In the genomic region with DNA sequence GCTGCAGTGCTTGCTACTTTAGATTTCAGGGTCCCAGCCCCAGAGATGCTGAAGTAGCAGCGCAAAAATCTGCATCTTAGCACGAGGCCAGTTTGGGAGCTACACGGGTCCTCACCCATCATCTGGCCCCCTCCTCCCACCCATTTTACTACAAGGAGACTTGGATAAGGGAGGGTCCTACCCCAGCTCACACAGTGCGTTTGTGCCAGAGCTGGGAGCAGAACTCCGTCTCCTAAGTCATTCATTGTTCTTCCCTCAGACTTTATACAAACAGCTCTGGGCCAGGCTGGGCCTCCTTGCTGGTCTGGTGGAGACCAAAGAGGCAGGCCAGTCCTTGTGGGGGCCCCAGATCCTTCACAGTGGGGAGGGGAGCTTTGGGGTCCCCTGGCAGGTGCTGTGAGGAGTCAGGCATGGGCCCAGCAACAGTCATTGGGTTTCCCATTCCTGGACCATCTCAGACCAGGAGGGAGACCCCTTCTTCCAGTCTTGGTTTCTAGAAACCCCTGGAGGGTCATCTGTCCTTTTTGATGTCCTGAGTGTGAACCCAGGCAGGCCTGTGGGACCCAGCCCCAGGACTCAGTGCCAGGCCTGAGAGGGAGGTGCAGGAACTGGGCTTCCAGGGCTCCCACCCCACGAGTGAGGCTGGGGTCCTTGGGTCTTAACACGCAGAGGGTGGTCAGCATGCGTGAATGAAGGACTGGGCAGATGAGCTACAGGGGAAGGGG, we compare ENCODE assay signal across 2 cellular contexts.
TF ChIP-seq lines count a peak whose summit lies in the region.

No MANE protein-coding gene starts in this region.

TF ChIP-seq in GM23338, 12 proteins besides CTCF, POLR2A, EP300 and RAD21 (continues in another document):
- TF ChIP-seq EZH2phosphoT487 (IDR thresholded peaks at IDR 0.05; ENCODE audit: unreplicated experiment) (no peak), JUNB (IDR thresholded peaks at IDR 0.05; ENCODE audit: unreplicated experiment) (no peak), CREB1 (CRISPR knock-in tag; IDR thresholded peaks at IDR 0.05; ENCODE audit: low read depth) (no peak), ZNF331 (CRISPR knock-in tag; IDR thresholded peaks at IDR 0.05; ENCODE audit: low read depth) (no peak), EZH2 (IDR thresholded peaks at IDR 0.05; ENCODE audit: low read depth, unreplicated experiment) (no peak)
- TF ChIP-seq, protein P1, sequence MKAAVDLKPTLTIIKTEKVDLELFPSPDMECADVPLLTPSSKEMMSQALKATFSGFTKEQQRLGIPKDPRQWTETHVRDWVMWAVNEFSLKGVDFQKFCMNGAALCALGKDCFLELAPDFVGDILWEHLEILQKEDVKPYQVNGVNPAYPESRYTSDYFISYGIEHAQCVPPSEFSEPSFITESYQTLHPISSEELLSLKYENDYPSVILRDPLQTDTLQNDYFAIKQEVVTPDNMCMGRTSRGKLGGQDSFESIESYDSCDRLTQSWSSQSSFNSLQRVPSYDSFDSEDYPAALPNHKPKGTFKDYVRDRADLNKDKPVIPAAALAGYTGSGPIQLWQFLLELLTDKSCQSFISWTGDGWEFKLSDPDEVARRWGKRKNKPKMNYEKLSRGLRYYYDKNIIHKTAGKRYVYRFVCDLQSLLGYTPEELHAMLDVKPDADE (IDR thresholded peaks at IDR 0.05): no peak
- TF ChIP-seq, protein P2, sequence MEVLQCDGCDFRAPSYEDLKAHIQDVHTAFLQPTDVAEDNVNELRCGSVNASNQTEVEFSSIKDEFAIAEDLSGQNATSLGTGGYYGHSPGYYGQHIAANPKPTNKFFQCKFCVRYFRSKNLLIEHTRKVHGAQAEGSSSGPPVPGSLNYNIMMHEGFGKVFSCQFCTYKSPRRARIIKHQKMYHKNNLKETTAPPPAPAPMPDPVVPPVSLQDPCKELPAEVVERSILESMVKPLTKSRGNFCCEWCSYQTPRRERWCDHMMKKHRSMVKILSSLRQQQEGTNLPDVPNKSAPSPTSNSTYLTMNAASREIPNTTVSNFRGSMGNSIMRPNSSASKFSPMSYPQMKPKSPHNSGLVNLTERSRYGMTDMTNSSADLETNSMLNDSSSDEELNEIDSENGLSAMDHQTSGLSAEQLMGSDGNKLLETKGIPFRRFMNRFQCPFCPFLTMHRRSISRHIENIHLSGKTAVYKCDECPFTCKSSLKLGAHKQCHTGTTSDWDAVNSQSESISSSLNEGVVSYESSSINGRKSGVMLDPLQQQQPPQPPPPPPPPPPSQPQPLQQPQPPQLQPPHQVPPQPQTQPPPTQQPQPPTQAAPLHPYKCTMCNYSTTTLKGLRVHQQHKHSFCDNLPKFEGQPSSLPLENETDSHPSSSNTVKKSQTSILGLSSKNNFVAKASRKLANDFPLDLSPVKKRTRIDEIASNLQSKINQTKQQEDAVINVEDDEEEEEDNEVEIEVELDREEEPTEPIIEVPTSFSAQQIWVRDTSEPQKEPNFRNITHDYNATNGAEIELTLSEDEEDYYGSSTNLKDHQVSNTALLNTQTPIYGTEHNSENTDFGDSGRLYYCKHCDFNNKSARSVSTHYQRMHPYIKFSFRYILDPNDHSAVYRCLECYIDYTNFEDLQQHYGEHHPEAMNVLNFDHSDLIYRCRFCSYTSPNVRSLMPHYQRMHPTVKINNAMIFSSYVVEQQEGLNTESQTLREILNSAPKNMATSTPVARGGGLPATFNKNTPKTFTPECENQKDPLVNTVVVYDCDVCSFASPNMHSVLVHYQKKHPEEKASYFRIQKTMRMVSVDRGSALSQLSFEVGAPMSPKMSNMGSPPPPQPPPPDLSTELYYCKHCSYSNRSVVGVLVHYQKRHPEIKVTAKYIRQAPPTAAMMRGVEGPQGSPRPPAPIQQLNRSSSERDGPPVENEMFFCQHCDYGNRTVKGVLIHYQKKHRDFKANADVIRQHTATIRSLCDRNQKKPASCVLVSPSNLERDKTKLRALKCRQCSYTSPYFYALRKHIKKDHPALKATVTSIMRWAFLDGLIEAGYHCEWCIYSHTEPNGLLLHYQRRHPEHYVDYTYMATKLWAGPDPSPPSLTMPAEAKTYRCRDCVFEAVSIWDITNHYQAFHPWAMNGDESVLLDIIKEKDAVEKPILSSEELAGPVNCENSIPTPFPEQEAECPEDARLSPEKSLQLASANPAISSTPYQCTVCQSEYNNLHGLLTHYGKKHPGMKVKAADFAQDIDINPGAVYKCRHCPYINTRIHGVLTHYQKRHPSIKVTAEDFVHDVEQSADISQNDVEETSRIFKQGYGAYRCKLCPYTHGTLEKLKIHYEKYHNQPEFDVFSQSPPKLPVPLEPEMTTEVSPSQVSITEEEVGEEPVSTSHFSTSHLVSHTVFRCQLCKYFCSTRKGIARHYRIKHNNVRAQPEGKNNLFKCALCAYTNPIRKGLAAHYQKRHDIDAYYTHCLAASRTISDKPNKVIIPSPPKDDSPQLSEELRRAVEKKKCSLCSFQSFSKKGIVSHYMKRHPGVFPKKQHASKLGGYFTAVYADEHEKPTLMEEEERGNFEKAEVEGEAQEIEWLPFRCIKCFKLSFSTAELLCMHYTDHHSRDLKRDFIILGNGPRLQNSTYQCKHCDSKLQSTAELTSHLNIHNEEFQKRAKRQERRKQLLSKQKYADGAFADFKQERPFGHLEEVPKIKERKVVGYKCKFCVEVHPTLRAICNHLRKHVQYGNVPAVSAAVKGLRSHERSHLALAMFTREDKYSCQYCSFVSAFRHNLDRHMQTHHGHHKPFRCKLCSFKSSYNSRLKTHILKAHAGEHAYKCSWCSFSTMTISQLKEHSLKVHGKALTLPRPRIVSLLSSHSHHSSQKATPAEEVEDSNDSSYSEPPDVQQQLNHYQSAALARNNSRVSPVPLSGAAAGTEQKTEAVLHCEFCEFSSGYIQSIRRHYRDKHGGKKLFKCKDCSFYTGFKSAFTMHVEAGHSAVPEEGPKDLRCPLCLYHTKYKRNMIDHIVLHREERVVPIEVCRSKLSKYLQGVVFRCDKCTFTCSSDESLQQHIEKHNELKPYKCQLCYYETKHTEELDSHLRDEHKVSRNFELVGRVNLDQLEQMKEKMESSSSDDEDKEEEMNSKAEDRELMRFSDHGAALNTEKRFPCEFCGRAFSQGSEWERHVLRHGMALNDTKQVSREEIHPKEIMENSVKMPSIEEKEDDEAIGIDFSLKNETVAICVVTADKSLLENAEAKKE (CRISPR knock-in tag; IDR thresholded peaks at IDR 0.05): no peak
- TF ChIP-seq, protein P3, sequence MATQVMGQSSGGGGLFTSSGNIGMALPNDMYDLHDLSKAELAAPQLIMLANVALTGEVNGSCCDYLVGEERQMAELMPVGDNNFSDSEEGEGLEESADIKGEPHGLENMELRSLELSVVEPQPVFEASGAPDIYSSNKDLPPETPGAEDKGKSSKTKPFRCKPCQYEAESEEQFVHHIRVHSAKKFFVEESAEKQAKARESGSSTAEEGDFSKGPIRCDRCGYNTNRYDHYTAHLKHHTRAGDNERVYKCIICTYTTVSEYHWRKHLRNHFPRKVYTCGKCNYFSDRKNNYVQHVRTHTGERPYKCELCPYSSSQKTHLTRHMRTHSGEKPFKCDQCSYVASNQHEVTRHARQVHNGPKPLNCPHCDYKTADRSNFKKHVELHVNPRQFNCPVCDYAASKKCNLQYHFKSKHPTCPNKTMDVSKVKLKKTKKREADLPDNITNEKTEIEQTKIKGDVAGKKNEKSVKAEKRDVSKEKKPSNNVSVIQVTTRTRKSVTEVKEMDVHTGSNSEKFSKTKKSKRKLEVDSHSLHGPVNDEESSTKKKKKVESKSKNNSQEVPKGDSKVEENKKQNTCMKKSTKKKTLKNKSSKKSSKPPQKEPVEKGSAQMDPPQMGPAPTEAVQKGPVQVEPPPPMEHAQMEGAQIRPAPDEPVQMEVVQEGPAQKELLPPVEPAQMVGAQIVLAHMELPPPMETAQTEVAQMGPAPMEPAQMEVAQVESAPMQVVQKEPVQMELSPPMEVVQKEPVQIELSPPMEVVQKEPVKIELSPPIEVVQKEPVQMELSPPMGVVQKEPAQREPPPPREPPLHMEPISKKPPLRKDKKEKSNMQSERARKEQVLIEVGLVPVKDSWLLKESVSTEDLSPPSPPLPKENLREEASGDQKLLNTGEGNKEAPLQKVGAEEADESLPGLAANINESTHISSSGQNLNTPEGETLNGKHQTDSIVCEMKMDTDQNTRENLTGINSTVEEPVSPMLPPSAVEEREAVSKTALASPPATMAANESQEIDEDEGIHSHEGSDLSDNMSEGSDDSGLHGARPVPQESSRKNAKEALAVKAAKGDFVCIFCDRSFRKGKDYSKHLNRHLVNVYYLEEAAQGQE (IDR thresholded peaks at IDR 0.05; ENCODE audit: unreplicated experiment): no peak

TF ChIP-seq in GM12878, 131 proteins besides CTCF, POLR2A, EP300 and RAD21:
- TF ChIP-seq, protein P4, sequence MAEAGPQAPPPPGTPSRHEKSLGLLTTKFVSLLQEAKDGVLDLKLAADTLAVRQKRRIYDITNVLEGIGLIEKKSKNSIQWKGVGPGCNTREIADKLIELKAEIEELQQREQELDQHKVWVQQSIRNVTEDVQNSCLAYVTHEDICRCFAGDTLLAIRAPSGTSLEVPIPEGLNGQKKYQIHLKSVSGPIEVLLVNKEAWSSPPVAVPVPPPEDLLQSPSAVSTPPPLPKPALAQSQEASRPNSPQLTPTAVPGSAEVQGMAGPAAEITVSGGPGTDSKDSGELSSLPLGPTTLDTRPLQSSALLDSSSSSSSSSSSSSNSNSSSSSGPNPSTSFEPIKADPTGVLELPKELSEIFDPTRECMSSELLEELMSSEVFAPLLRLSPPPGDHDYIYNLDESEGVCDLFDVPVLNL (IDR thresholded peaks at IDR 0.05; ENCODE audit: low read depth, low read length): no peak
- TF ChIP-seq, protein P5, sequence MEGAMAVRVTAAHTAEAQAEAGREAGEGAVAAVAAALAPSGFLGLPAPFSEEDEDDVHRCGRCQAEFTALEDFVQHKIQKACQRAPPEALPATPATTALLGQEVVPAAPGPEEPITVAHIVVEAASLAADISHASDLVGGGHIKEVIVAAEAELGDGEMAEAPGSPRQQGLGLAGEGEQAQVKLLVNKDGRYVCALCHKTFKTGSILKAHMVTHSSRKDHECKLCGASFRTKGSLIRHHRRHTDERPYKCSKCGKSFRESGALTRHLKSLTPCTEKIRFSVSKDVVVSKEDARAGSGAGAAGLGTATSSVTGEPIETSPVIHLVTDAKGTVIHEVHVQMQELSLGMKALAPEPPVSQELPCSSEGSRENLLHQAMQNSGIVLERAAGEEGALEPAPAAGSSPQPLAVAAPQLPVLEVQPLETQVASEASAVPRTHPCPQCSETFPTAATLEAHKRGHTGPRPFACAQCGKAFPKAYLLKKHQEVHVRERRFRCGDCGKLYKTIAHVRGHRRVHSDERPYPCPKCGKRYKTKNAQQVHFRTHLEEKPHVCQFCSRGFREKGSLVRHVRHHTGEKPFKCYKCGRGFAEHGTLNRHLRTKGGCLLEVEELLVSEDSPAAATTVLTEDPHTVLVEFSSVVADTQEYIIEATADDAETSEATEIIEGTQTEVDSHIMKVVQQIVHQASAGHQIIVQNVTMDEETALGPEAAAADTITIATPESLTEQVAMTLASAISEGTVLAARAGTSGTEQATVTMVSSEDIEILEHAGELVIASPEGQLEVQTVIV (IDR thresholded peaks at IDR 0.05; ENCODE audit: borderline replicate concordance, partially characterized antibody): no peak
- TF ChIP-seq, protein P6, sequence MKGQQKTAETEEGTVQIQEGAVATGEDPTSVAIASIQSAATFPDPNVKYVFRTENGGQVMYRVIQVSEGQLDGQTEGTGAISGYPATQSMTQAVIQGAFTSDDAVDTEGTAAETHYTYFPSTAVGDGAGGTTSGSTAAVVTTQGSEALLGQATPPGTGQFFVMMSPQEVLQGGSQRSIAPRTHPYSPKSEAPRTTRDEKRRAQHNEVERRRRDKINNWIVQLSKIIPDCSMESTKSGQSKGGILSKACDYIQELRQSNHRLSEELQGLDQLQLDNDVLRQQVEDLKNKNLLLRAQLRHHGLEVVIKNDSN (IDR thresholded peaks at IDR 0.05; ENCODE audit: borderline replicate concordance, extremely low read length, insufficient read depth, low read depth, low read length): no peak
- TF ChIP-seq, protein P3 (IDR thresholded peaks at IDR 0.05; ENCODE audit: low read depth, low read length): no peak
